14 cellular contexts compared by ENCODE assay signal in the genomic region with DNA sequence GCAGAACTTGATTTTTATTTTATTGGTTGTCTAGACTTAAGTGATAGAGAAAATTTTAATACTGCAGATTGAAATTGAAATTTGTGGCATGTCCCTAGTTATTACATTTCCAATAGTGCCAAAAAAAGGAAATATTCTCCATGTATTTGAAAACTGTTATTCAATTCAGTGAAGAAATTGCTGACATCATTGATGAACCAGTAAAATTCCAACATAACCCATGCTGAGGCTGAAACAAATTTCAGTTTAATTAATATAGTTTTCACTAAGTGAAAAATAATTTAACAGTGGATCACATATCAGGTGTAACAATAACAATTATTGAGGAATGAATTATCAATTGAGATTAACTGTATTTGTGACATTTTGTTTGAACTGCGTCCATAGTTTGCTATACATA. TPM values are rescaled to one million over a fixed set of nuclear protein-coding genes. Genes with fewer than 3 reads are reported as not detected.
DNase-seq lines count a peak whose midpoint lies in the region; ATAC-seq and TF ChIP-seq lines count a peak whose summit lies in the region.
"Had no signal": no experiment of that assay in that cellular context is flagged by ENCODE, and none has a peak within 500 bp of the region (broad histone marks: within the 10 kb centered on the region; RNA-seq: fewer than 3 reads in every experiment).

No MANE protein-coding gene starts in this region.

- peaks cover 11% of the 10 kb centered on the region; the same call in 1 of the 2 replicates for H3K36me3 ChIP-seq in ACC112 (ENCODE audit: insufficient read depth, low read length)
- H3K36me3 ChIP-seq in RWPE2 (ENCODE audit: low read depth): peaks cover 45% of the 10 kb centered on the region
- H3K36me3 ChIP-seq: spleen had no signal

- H3K9me3 Mint-ChIP-seq in progenitor cell of endocrine pancreas (ENCODE audit: low read depth): peaks cover 7% of the 10 kb centered on the region
- H3K9me3 Mint-ChIP-seq in activated CD4-positive, alpha-beta memory T cell treated with anti-CD3 and anti-CD28 coated beads for 36 hours: peaks cover 35% of the 10 kb centered on the region
- H3K9me3 Mint-ChIP-seq: activated B cell treated with CpG ODN at 0.5 μM for 24 hours had no signal

- H3K4me3 Mint-ChIP-seq in progenitor cell of endocrine pancreas (ENCODE audit: low read depth): no peak overlapping the region
- H3K4me3 Mint-ChIP-seq in activated CD4-positive, alpha-beta memory T cell treated with anti-CD3 and anti-CD28 coated beads for 36 hours: no peak overlapping the region
- H3K4me3 Mint-ChIP-seq: activated B cell treated with CpG ODN at 0.5 μM for 24 hours; activated T-cell treated with anti-CD3 and anti-CD28 coated beads, Interleukin-2, amount 50 U/mL, for 24 hours had no signal

- DNase-seq in RWPE2 (ENCODE audit: low spot score): no peak
- DNase-seq in fibroblast of mammary gland (ENCODE audit: low read depth): no peak
- DNase-seq in progenitor cell of endocrine pancreas (ENCODE audit: low spot score, unreplicated experiment): no peak
- DNase-seq in activated CD4-positive, alpha-beta memory T cell treated with anti-CD3 and anti-CD28 coated beads for 36 hours: no peak
- DNase-seq in NCI-H446 (lab: John Stamatoyannopoulos, UW): no peak
- no peak for DNase-seq in NCI-H2081 (lab: John Stamatoyannopoulos, UW)
- DNase-seq: activated B cell treated with CpG ODN at 0.5 μM for 24 hours; activated T-cell treated with anti-CD3 and anti-CD28 coated beads, Interleukin-2, amount 50 U/mL, for 24 hours; DMS79 treated with DMSO at 0.1 percent for 48 hours; NCI-H1105; NCI-H526 treated with DMSO at 0.1 percent for 48 hours; spleen had no signal

- H3K4me1 ChIP-seq in ACC112 (ENCODE audit: control insufficient read depth, insufficient read depth, low read length, unreplicated experiment): peaks cover 69% of the 10 kb centered on the region
- H3K4me1 ChIP-seq in RWPE2 (ENCODE audit: insufficient read depth, poor library complexity, severe bottlenecking): peaks cover 58% of the 10 kb centered on the region

- intact Hi-C loops in activated CD4-positive, alpha-beta memory T cell treated with anti-CD3 and anti-CD28 coated beads for 36 hours (cut with micrococcal nuclease): no loop called here

- peaks cover 2% of the 10 kb centered on the region for H3K36me3 Mint-ChIP-seq in progenitor cell of endocrine pancreas (ENCODE audit: insufficient read depth)
- no peaks in the 10 kb centered on the region for H3K36me3 Mint-ChIP-seq in activated CD4-positive, alpha-beta memory T cell treated with anti-CD3 and anti-CD28 coated beads for 36 hours

- H3K27ac ChIP-seq in ACC112 (ENCODE audit: low read depth, low read length) (peak overlapping the region; percentile 99), RWPE2 (ENCODE audit: poor library complexity, severe bottlenecking) (peak overlapping the region; percentile 95)

- H3K27me3 ChIP-seq in ACC112 (ENCODE audit: insufficient read depth, low read length) (no peaks in the 10 kb centered on the region), RWPE2 (ENCODE audit: insufficient read depth, poor library complexity, severe bottlenecking) (no peaks in the 10 kb centered on the region)
- H3K27me3 ChIP-seq: spleen had no signal

- H3K4me1 Mint-ChIP-seq in progenitor cell of endocrine pancreas (ENCODE audit: low read depth): peaks cover 51% of the 10 kb centered on the region
- no peaks in the 10 kb centered on the region for H3K4me1 Mint-ChIP-seq in activated CD4-positive, alpha-beta memory T cell treated with anti-CD3 and anti-CD28 coated beads for 36 hours (ENCODE audit: low read depth)
- H3K4me1 Mint-ChIP-seq: activated B cell treated with CpG ODN at 0.5 μM for 24 hours had no signal

- no peaks in the 10 kb centered on the region for H3K9me3 ChIP-seq in RWPE2 (ENCODE audit: severe bottlenecking)

- TF ChIP-seq CTCF in RWPE2 (IDR thresholded peaks at IDR 0.05; ENCODE audit: poor library complexity, severe bottlenecking): no peak
- TF ChIP-seq CTCF in fibroblast of mammary gland (conservative IDR thresholded peaks at IDR 0.05; ENCODE audit: control insufficient read depth, insufficient read depth, low read depth, low read length): no peak
- TF ChIP-seq CTCF in progenitor cell of endocrine pancreas (IDR thresholded peaks at IDR 0.05; ENCODE audit: unreplicated experiment): no peak

- H2AFZ ChIP-seq in ACC112 (ENCODE audit: low read length, unreplicated experiment): no peak overlapping the region

- no peak for ATAC-seq in RWPE2 (ENCODE audit: low read depth)
- ATAC-seq in GM21529 (IDR thresholded peaks at IDR 0.05; ENCODE audit: unreplicated experiment): no peak

- H3K4me3 ChIP-seq in ACC112 (ENCODE audit: low read depth, low read length): peak overlapping the region; percentile 68
- peak overlapping the region; percentile 35 for H3K4me3 ChIP-seq in RWPE2 (ENCODE audit: severe bottlenecking)
- H3K4me3 ChIP-seq in fibroblast of mammary gland (ENCODE audit: control insufficient read depth, low read depth, low read length): peak overlapping the region; percentile 33
- H3K4me3 ChIP-seq: spleen had no signal

- CTCF ChIA-PET in activated CD4-positive, alpha-beta memory T cell treated with anti-CD3 and anti-CD28 coated beads for 36 hours (lab: Charles Lee): no interaction called here

- no peaks in the 10 kb centered on the region for H3K27me3 Mint-ChIP-seq in progenitor cell of endocrine pancreas
- no peaks in the 10 kb centered on the region for H3K27me3 Mint-ChIP-seq in activated CD4-positive, alpha-beta memory T cell treated with anti-CD3 and anti-CD28 coated beads for 36 hours
- H3K27me3 Mint-ChIP-seq: activated B cell treated with CpG ODN at 0.5 μM for 24 hours; activated T-cell treated with anti-CD3 and anti-CD28 coated beads, Interleukin-2, amount 50 U/mL, for 24 hours had no signal

- peaks cover 47% of the 10 kb centered on the region for H3K79me2 ChIP-seq in ACC112 (ENCODE audit: control insufficient read depth, insufficient read depth, low read length, unreplicated experiment)

- POLR2A ChIA-PET in activated CD4-positive, alpha-beta memory T cell treated with anti-CD3 and anti-CD28 coated beads for 36 hours (lab: Charles Lee): no interaction called here

- H3K27ac Mint-ChIP-seq in progenitor cell of endocrine pancreas: peak overlapping the region; percentile 22
- no peak overlapping the region for H3K27ac Mint-ChIP-seq in activated CD4-positive, alpha-beta memory T cell treated with anti-CD3 and anti-CD28 coated beads for 36 hours
- H3K27ac Mint-ChIP-seq: activated B cell treated with CpG ODN at 0.5 μM for 24 hours; activated T-cell treated with anti-CD3 and anti-CD28 coated beads, Interleukin-2, amount 50 U/mL, for 24 hours had no signal

RNA-seq across cellular contexts. Expression of a gene that starts 38.7 kb away (rescaled TPM):
- 11.0 and 11.4 TPM in 2 replicates for total RNA-seq in progenitor cell of endocrine pancreas
- total RNA-seq in activated CD4-positive, alpha-beta memory T cell treated with anti-CD3 and anti-CD28 coated beads for 36 hours: not detected
- total RNA-seq: activated B cell treated with CpG ODN at 0.5 μM for 24 hours had no signal

Comparison
In these comparisons a context has a peak if more than half of its experiments do, and no peak if none do; other contexts are left out.
1. RNA of a gene that starts 38.7 kb away (total RNA-seq): 11.0 to 11.4 TPM in progenitor cell of endocrine pancreas; not detected in activated CD4-positive, alpha-beta memory T cell treated with anti-CD3 and anti-CD28 coated beads for 36 hours; every median in the first group is over 10 times any median in the second.
2. Peak in every context shown above with its lines, with median percentiles within 50 percentile points of each other: H3K4me3 ChIP-seq.